19 cellular contexts compared by ENCODE assay signal in genomic region chrX:93177930-93178329, GRCh38.
DNase-seq lines count a peak whose midpoint lies in the region; ATAC-seq, FAIRE-seq and TF ChIP-seq lines count a peak whose summit lies in the region.
"Had no signal": no experiment of that assay in that cellular context is flagged by ENCODE, and none has a peak within 500 bp of the region (broad histone marks: within the 10 kb centered on the region; RNA-seq: fewer than 3 reads in every experiment).

No MANE protein-coding gene starts in this region.

- no peak overlapping the region for H3K9ac ChIP-seq in HepG2 (ENCODE audit: insufficient read depth, low read depth, low read length)
- H3K9ac ChIP-seq: BLaER1 treated with 17β-estradiol and CSF1 and Interleukin-3, amounts not matched to agents 10 nM and 100 nM had no signal

- TF ChIP-seq CTCF in HepG2 (CRISPR knock-in tag; IDR thresholded peaks at IDR 0.05) (no peak), right lobe of liver (IDR thresholded peaks at IDR 0.05) (no peak)

- TF ChIP-seq RAD21 in HepG2 (CRISPR knock-in tag; IDR thresholded peaks at IDR 0.05), result no peak

- H3K4me2 ChIP-seq in HepG2 (ENCODE audit: low read depth, low read length), result no peak overlapping the region
- H3K4me2 ChIP-seq: A549; BLaER1 treated with 17β-estradiol and CSF1 and Interleukin-3, amounts not matched to agents 10 nM and 100 nM had no signal

- no peak for DNase-seq in HepG2 (ENCODE audit: low spot score)
- no peak for DNase-seq in right lobe of liver
- peak; percentile 0 for DNase-seq in OCI-M1 (lab: John Stamatoyannopoulos, UW)
- DNase-seq in sciatic nerve (ENCODE audit: low spot score), result no peak
- no peak for DNase-seq in activated naive CD4-positive, alpha-beta T cell treated with Interleukin-2 at 50 U/mL for 16 hours
- DNase-seq: AML-193; Caco-2; Calu3; CD4-positive, alpha-beta T cell; CD8-positive, alpha-beta T cell; DMS79 treated with DMSO at 0.1 percent for 48 hours; GF-D8 had no signal

- H3K9me3 ChIP-seq in HepG2 (ENCODE audit: low read length) (peaks cover 60% of the 10 kb centered on the region), right lobe of liver (peaks cover 0 to 5% (median 0%) of the 10 kb centered on the region in 4 donors)
- H3K9me3 ChIP-seq: A549, Caco-2 had no signal

- H4K20me1 ChIP-seq in HepG2 (ENCODE audit: insufficient read depth, low read length), result no peaks in the 10 kb centered on the region

- H3K4me1 ChIP-seq in HepG2 (ENCODE audit: insufficient read depth, low read length), result no peaks in the 10 kb centered on the region
- H3K4me1 ChIP-seq in right lobe of liver, result no peaks in the 10 kb centered on the region
- H3K4me1 ChIP-seq: A549; BLaER1 treated with 17β-estradiol and CSF1 and Interleukin-3, amounts not matched to agents 10 nM and 100 nM; Caco-2 had no signal

- H3K79me2 ChIP-seq in HepG2 (ENCODE audit: insufficient read depth, low read length), result no peaks in the 10 kb centered on the region

- TF ChIP-seq POLR2A in HepG2 (IDR thresholded peaks at IDR 0.05; ENCODE audit: insufficient read depth in 1 of 2, low read depth in 2 of 2, low read length in 2 of 2), result no peak
- TF ChIP-seq POLR2A in right lobe of liver (IDR thresholded peaks at IDR 0.05), result no peak

- H3K4me3 ChIP-seq in HepG2 (replicated peaks in 1 of 3; ENCODE audit: insufficient read depth in 1 of 3, low read depth in 2 of 3, low read length in 3 of 3) (no peak overlapping the region), right lobe of liver (no peak overlapping the region)
- H3K4me3 ChIP-seq: A549; BLaER1 treated with 17β-estradiol and CSF1 and Interleukin-3, amounts not matched to agents 10 nM and 100 nM had no signal

- TF ChIP-seq EP300 in HepG2 (IDR thresholded peaks at IDR 0.05; ENCODE audit: low read depth in 2 of 2, low read length in 2 of 2), result no peak
- no peak for TF ChIP-seq EP300 in HepG2 (CRISPR knock-in tag; IDR thresholded peaks at IDR 0.05; ENCODE audit: borderline replicate concordance)

- no TSS peak for BruUV-seq in HepG2 (replicated peaks; lab: Mats Ljungman, UMichigan)

- no peak overlapping the region for H3K27ac ChIP-seq in HepG2 (ENCODE audit: extremely low read length, insufficient read depth, low read length)
- H3K27ac ChIP-seq in right lobe of liver, result no peak overlapping the region
- H3K27ac ChIP-seq: 22Rv1; A549; BLaER1 treated with 17β-estradiol and CSF1 and Interleukin-3, amounts not matched to agents 10 nM and 100 nM; C4-2B had no signal

- no peak overlapping the region for H2AFZ ChIP-seq in HepG2 (ENCODE audit: low read length)

- CTCF ChIA-PET in HepG2 (lab: Yijun Ruan, JAX; ENCODE audit: low intra/inter-chr PET ratio, low total read pairs), result no interaction called here

- H3K27me3 ChIP-seq in HepG2 (ENCODE audit: control insufficient read depth in 1 of 2, insufficient read depth in 2 of 2, low read length in 2 of 2) (no peaks in the 10 kb centered on the region), right lobe of liver (no peaks in the 10 kb centered on the region)

- no peak for FAIRE-seq in HepG2 (lab: Jason Lieb, UNC)
- FAIRE-seq: A549, D721Med, G401.6, GM12891 had no signal

- intact Hi-C loops in HepG2 (cut with micrococcal nuclease; ENCODE audit: unreplicated experiment) (no loop called here), right lobe of liver (cut with DNase I) (no loop called here), sciatic nerve (cut with DNase I) (no loop called here)

- no peaks in the 10 kb centered on the region for H3K36me3 ChIP-seq in HepG2 (replicated peaks in 1 of 2; ENCODE audit: control insufficient read depth in 1 of 2, insufficient read depth in 2 of 2, low read length in 2 of 2)
- no peaks in the 10 kb centered on the region for H3K36me3 ChIP-seq in right lobe of liver
- H3K36me3 ChIP-seq: BLaER1 treated with 17β-estradiol and CSF1 and Interleukin-3, amounts not matched to agents 10 nM and 100 nM had no signal

- ATAC-seq in HepG2 (no peak), right lobe of liver (no peak), sciatic nerve (no peak)
- ATAC-seq: A549; CD8-positive, alpha-beta T cell had no signal

- POLR2A ChIA-PET in HepG2 (lab: Yijun Ruan, JAX), result no interaction called here

- in situ Hi-C loops in HepG2 (cut with HindIII; ENCODE audit: extremely low pct_ligation_motif_present, low pct_unique_long_range_greater_than_20kb), result no loop called here

- no CpG with 5 or more reads among the region's 4 CpGs for WGBS in HepG2 (ENCODE audit: low lambda C conversion rate)
- 47% methylated on average over 3 of the region's 4 CpGs for WGBS in right lobe of liver (ENCODE audit: insufficient coverage, low coverage, low lambda C conversion rate, missing lambda C conversion rate)

TF ChIP-seq in HepG2, 621 proteins besides CTCF, POLR2A, EP300 and RAD21:
- TF ChIP-seq E2F2 (CRISPR knock-in tag; IDR thresholded peaks at IDR 0.05; ENCODE audit: borderline replicate concordance), result no peak
- no peak for TF ChIP-seq CERS6 (CRISPR knock-in tag; IDR thresholded peaks at IDR 0.05)
- TF ChIP-seq MTA3 (CRISPR knock-in tag; IDR thresholded peaks at IDR 0.05), result no peak
- TF ChIP-seq NCOR1 (IDR thresholded peaks at IDR 0.05; ENCODE audit: borderline replicate concordance, low read length), result no peak
- TF ChIP-seq TGIF2 (CRISPR knock-in tag; IDR thresholded peaks at IDR 0.05), result no peak
- peak; percentile 98 for TF ChIP-seq ZNF616 (CRISPR knock-in tag; IDR thresholded peaks at IDR 0.05; ENCODE audit: low read depth)
- TF ChIP-seq EEA1 (CRISPR knock-in tag; IDR thresholded peaks at IDR 0.05; ENCODE audit: borderline replicate concordance), result no peak
- no peak for TF ChIP-seq FOSL1 (CRISPR knock-in tag; IDR thresholded peaks at IDR 0.05; ENCODE audit: borderline replicate concordance)
